7 cellular contexts compared by ENCODE assay signal in the genomic region with DNA sequence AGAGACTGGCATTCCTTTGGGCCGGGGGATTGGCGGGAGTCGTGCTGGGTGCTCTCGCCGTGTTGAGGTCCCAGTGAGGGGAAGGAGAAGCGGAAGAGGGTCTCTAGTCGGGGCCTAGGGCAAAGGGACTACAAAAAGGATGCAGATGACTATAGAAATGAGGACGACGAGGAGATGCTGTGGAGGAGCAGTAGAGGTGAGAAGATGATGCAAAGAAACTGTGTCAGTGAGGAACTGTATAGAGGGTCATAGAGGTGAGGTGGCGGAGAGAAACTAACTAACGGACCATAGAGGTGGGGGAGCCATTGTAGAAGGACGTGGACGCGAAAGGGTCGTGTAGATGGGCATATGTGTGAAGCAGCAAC. TPM values are rescaled to one million over a fixed set of nuclear protein-coding genes. Genes with fewer than 3 reads are reported as not detected.
DNase-seq lines count a peak whose midpoint lies in the region; ATAC-seq and TF ChIP-seq lines count a peak whose summit lies in the region.

No MANE protein-coding gene starts in this region.

- POLR2A ChIA-PET in T-cell (lab: Charles Lee), result no interaction called here

- no peak for TF ChIP-seq CTCF in H9 (conservative IDR thresholded peaks at IDR 0.05)
- no peak for TF ChIP-seq CTCF in hepatocyte (IDR thresholded peaks at IDR 0.05; ENCODE audit: poor library complexity)

- H3K27ac ChIP-seq in H9 (ENCODE audit: insufficient read length, low read depth, low read length) (no peak overlapping the region), hepatocyte (peak overlapping the region; percentile 87)

- ATAC-seq in T-cell (replicated peaks in 1 of 4) (peak in 3 of 4 experiments; percentile 1 to 12 (median 1)), GM21619 (IDR thresholded peaks at IDR 0.05; ENCODE audit: unreplicated experiment) (no peak)
- ATAC-seq in stimulated activated naive CD8-positive, alpha-beta T cell treated with anti-CD3 and anti-CD28 coated beads, Interleukin-15, Interleukin-2, amounts not matched to agents 100 U/mL and 50 U/mL, for 24 hours, result peak; percentile 2

- no peak overlapping the region for H3K4ac ChIP-seq in H9 (ENCODE audit: low read depth, low read length)

- no peak overlapping the region for H2BK5ac ChIP-seq in H9 (ENCODE audit: insufficient read length, low read length)

- H3K4me3 Mint-ChIP-seq in H9 (peak overlapping the region; percentile 96 to 98), T-cell (peak overlapping the region; percentile 89 to 99 (median 93))

- DNase-seq in H9, result no peak
- DNase-seq in T-cell, result no peak
- no peak for DNase-seq in hepatocyte (ENCODE audit: low spot score)
- DNase-seq in stimulated activated naive CD8-positive, alpha-beta T cell treated with anti-CD3 and anti-CD28 coated beads, Interleukin-15, Interleukin-2, amounts not matched to agents 100 U/mL and 50 U/mL, for 24 hours, result no peak
- DNase-seq in posterior vena cava (ENCODE audit: low spot score), result no peak
- DNase-seq in kidney tubule cell (ENCODE audit: low spot score), result no peak

- no peaks in the 10 kb centered on the region for H3K9me2 ChIP-seq in hepatocyte (replicated peaks; ENCODE audit: insufficient read depth)

- H3K4me1 ChIP-seq in H9 (ENCODE audit: insufficient read depth, low read length) (no peaks in the 10 kb centered on the region; the same call in 1 of the 2 replicates), hepatocyte (ENCODE audit: insufficient read depth) (peaks cover 14% of the 10 kb centered on the region)

- no peak overlapping the region for H3K23ac ChIP-seq in H9 (ENCODE audit: insufficient read length, low read depth, low read length)

- no peak overlapping the region for H2AK5ac ChIP-seq in H9 (ENCODE audit: insufficient read length, low read length)

- H3K4me1 Mint-ChIP-seq in H9, result peaks cover 9 to 16% of the 10 kb centered on the region in 2 experiments
- H3K4me1 Mint-ChIP-seq in T-cell, result peaks cover 38 to 50% (median 44%) of the 10 kb centered on the region in 3 donors

- peak overlapping the region; percentile 91 for H3K4me3 ChIP-seq in hepatocyte

- no peak overlapping the region for H2BK12ac ChIP-seq in H9 (ENCODE audit: insufficient read length, low read depth, low read length)

- H4K20me1 ChIP-seq in H9 (ENCODE audit: control insufficient read depth, insufficient read depth, insufficient read length), result no peaks in the 10 kb centered on the region
- no peaks in the 10 kb centered on the region for H4K20me1 ChIP-seq in hepatocyte (ENCODE audit: insufficient read depth, poor library complexity, severe bottlenecking)

- no peak overlapping the region for H2AFZ ChIP-seq in H9 (ENCODE audit: low read length)
- H2AFZ ChIP-seq in hepatocyte, result peak overlapping the region; percentile 95

- no peak overlapping the region for H3K18ac ChIP-seq in H9 (ENCODE audit: insufficient read length, low read depth, low read length)

- H3K4me2 ChIP-seq in H9 (ENCODE audit: insufficient read depth, insufficient read length, low read length), result peak overlapping the region; percentile 94
- peak overlapping the region; percentile 98 for H3K4me2 ChIP-seq in hepatocyte

- no peaks in the 10 kb centered on the region for H3K9me3 ChIP-seq in H9 (ENCODE audit: control insufficient read depth, low read depth, low read length)
- H3K9me3 ChIP-seq in hepatocyte (ENCODE audit: low read depth), result no peaks in the 10 kb centered on the region

- no peaks in the 10 kb centered on the region for H3K27me3 Mint-ChIP-seq in H9 (ENCODE audit: low read depth)
- no peaks in the 10 kb centered on the region for H3K27me3 Mint-ChIP-seq in T-cell

- no peak overlapping the region for H4K5ac ChIP-seq in H9 (ENCODE audit: insufficient read length, low read depth, low read length)

- CTCF ChIA-PET in T-cell (lab: Charles Lee), result interaction anchor here (0.9 to 3.3 kb wide), 3 partner anchors 9 to 44 kb away, joined by 3 to 11 read pairs (median 4); a partner anchor contains a TSS

- no peaks in the 10 kb centered on the region for H3K36me3 ChIP-seq in hepatocyte (replicated peaks; ENCODE audit: insufficient read depth, low read depth)

- peaks cover 14% of the 10 kb centered on the region for H3K79me1 ChIP-seq in H9 (ENCODE audit: insufficient read depth, low read depth, low read length, poor library complexity, severe bottlenecking)

- H4K8ac ChIP-seq in H9 (replicated peaks; ENCODE audit: insufficient read length, low read depth, low read length), result no peak overlapping the region

- no peak overlapping the region for H4K91ac ChIP-seq in H9 (ENCODE audit: insufficient read length, low read depth, low read length)

- H3K36me3 Mint-ChIP-seq in H9 (ENCODE audit: insufficient read depth in 1 of 3, low read depth in 3 of 3) (peaks cover 29 to 42% (median 42%) of the 10 kb centered on the region in 3 experiments; a peak in 6 of 7 replicates), T-cell (peaks cover 38% of the 10 kb centered on the region)

- H2BK120ac ChIP-seq in H9 (ENCODE audit: low read depth, low read length, poor library complexity, severe bottlenecking), result no peak overlapping the region

- no peak overlapping the region for H3K14ac ChIP-seq in H9 (ENCODE audit: insufficient read depth, low read length)

- H3K23me2 ChIP-seq in H9 (ENCODE audit: insufficient read length, low read depth, low read length, poor library complexity, severe bottlenecking), result peaks cover 8% of the 10 kb centered on the region

- H3K9me3 Mint-ChIP-seq in H9, result peaks cover 0 to 2% of the 10 kb centered on the region in 2 experiments; a peak in 3 of 5 replicates
- no peaks in the 10 kb centered on the region for H3K9me3 Mint-ChIP-seq in T-cell

- no peak overlapping the region for H2BK20ac ChIP-seq in H9 (ENCODE audit: low read depth, low read length, poor library complexity, severe bottlenecking)

- intact Hi-C loops in posterior vena cava (cut with DNase I), result no loop called here

- no peak overlapping the region for H2BK15ac ChIP-seq in H9 (ENCODE audit: low read depth, low read length)

- H3K27ac Mint-ChIP-seq in H9 (peak overlapping the region; percentile 55 to 98 (median 96)), T-cell (peak overlapping the region; percentile 86 to 96)

- H3T11ph ChIP-seq in H9 (ENCODE audit: low read length), result no peak overlapping the region

- H3K79me2 ChIP-seq in H9 (ENCODE audit: insufficient read depth, low read length) (peaks cover 17% of the 10 kb centered on the region; the same call in 1 of the 2 replicates), hepatocyte (peaks cover 37% of the 10 kb centered on the region)

- no peaks in the 10 kb centered on the region for H3K27me3 ChIP-seq in H9 (ENCODE audit: insufficient read depth, low read length)
- no peaks in the 10 kb centered on the region for H3K27me3 ChIP-seq in hepatocyte

- H3K56ac ChIP-seq in H9 (ENCODE audit: insufficient read length, low read depth, low read length), result no peak overlapping the region

- no CpG with 5 or more reads among the region's 15 CpGs for WGBS in H9 (ENCODE audit: extremely low coverage, insufficient read length, low lambda C conversion rate)
- 4% methylated on average over 14 of the region's 15 CpGs for WGBS in hepatocyte (ENCODE audit: low lambda C conversion rate, missing lambda C conversion rate)

- peak overlapping the region; percentile 84 for H3K9ac ChIP-seq in H9 (ENCODE audit: extremely low read depth, insufficient read length, low read length)

RNA-seq across cellular contexts. Expression of a gene that starts 0.3 kb away (rescaled TPM):
- total RNA-seq in H9 (2021) (38.7 and 41.7 TPM in 2 replicates), T-cell (10 to 100 TPM in 3 of 5 donors, 1 to 10 TPM in 2; 5.3 to 20.2 (median 16.9) TPM), hepatocyte (3.2 and 5.0 TPM in 2 replicates), posterior vena cava (1 to 10 TPM; 5.2 to 5.6 TPM)
- polyA plus RNA-seq in hepatocyte, result 4.0 and 5.1 TPM in 2 replicates

RNA-seq across cellular contexts. Expression of a gene that starts 0.4 kb away (rescaled TPM):
- total RNA-seq in H9 (2021) (70.3 and 71.0 TPM in 2 replicates), T-cell (10 to 100 TPM; 36.2 to 67.6 (median 60.4) TPM), hepatocyte (60.1 and 65.9 TPM in 2 replicates), posterior vena cava (10 to 100 TPM; 48.6 to 53.9 TPM)
- polyA plus RNA-seq in hepatocyte, result 111 and 112 TPM in 2 replicates

RNA-seq across cellular contexts. Expression of a gene that starts 11.9 kb away (rescaled TPM):
- 69.1 and 71.3 TPM in 2 replicates for total RNA-seq in H9 (2021)
- total RNA-seq in T-cell, result 10 to 100 TPM; 16.4 to 39.5 (median 35.4) TPM
- 62.9 and 73.6 TPM in 2 replicates for total RNA-seq in hepatocyte
- polyA plus RNA-seq in hepatocyte, result 88.5 and 90.7 TPM in 2 replicates
- 10 to 100 TPM; 71.4 to 91.3 TPM for total RNA-seq in posterior vena cava

RNA-seq across cellular contexts. Expression of a gene that starts 18.4 kb away (rescaled TPM):
- total RNA-seq in H9 (2021) (8.1 and 8.5 TPM in 2 replicates), T-cell (1 to 10 TPM; 1.1 to 2.8 (median 1.4) TPM), hepatocyte (48.6 and 54.8 TPM in 2 replicates), posterior vena cava (1 to 10 TPM; 1.1 to 1.6 TPM)
- polyA plus RNA-seq in hepatocyte, result 28.6 and 38.9 TPM in 2 replicates

RNA-seq across cellular contexts. Expression of a gene that starts 43.3 kb away (rescaled TPM):
- total RNA-seq in H9 (2021) (1.7 and 2.0 TPM in 2 replicates), T-cell (1 to 10 TPM; 1.7 to 2.7 (median 2.3) TPM), hepatocyte (2.5 and 6.0 TPM in 2 replicates), posterior vena cava (under 1 TPM; 0.48 to 0.83 TPM)
- polyA plus RNA-seq in hepatocyte, result 8.4 and 10.5 TPM in 2 replicates
